In the genomic region with DNA sequence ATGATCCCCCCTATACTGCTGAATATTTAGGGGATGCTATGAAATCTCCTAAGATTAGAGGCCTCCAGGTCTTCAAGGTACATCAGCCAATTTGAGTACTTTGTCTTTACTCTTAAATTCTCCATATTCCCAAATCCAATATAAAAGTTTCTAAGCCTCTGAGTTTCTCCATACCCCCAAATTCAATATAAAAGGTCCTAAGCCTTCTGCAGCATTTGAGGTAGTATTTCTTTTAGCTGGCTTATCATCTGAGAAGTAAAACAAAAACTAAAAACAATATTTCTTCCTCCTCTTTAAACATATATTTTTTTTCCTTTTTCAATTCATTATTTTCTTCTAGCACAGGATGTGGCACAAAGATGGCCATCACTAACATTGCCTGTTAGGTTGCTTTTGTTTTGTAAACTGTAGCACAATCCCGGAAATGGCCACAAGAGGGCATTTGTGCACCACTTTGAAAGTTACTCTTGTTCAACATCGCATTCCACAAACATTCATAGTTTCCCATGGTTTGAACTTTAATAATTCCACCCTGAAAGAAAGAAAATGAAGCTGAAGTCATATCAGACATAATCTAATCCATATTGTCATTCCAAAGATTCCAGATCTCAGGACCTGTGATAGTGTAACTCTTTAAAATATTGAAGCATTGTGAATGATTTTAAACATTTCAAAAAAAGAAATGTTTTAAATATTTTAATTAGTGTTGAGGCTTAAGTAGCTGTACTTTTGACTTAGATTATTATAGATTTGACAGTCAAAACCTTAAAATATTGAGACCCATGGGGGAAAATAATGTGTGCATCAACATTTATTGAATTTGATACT, we compare ENCODE assay signal across 8 cellular contexts. TPM values are rescaled to one million over a fixed set of nuclear protein-coding genes. Genes with fewer than 3 reads are reported as not detected.
DNase-seq lines count a peak whose midpoint lies in the region; ATAC-seq, FAIRE-seq and TF ChIP-seq lines count a peak whose summit lies in the region.

No MANE protein-coding gene starts in this region.

- H3K4me2 ChIP-seq in H9 (ENCODE audit: insufficient read depth, insufficient read length, low read length) (no peak overlapping the region), H1 (ENCODE audit: insufficient read depth in 1 of 2, low read depth in 2 of 2, low read length in 2 of 2) (no peak overlapping the region)

- no peak overlapping the region for H3K4me3 Mint-ChIP-seq in activated T-cell treated with anti-CD3 and anti-CD28 coated beads, Interleukin-2, amount 50 U/mL, for 4 hours
- H3K4me3 Mint-ChIP-seq in H9 (no peak overlapping the region), WTC11 (no peak overlapping the region)
- H3K4me3 Mint-ChIP-seq in stimulated activated naive CD8-positive, alpha-beta T cell treated with anti-CD3 and anti-CD28 coated beads, Interleukin-15, amount 100 ng/mL, for 72 hours, result no peak overlapping the region

- no peaks in the 10 kb centered on the region for H3K23me2 ChIP-seq in H9 (ENCODE audit: insufficient read length, low read depth, low read length, poor library complexity, severe bottlenecking)
- no peaks in the 10 kb centered on the region for H3K23me2 ChIP-seq in H1 (ENCODE audit: low read depth, low read length)

- POLR2A ChIA-PET in WTC11 (lab: Charles Lee), result interaction anchor here (0.6 to 1.1 kb wide), 2 partner anchors 12 to 66 kb away, joined by 3 to 5 read pairs; no protein-coding TSS in a partner anchor
- POLR2A ChIA-PET in H1 (lab: Charles Lee; ENCODE audit: partially characterized antibody), result interaction anchor here (0.5 to 26.7 kb wide), 13 partner anchors 5 to 1920 kb away, joined by 3 to 730 read pairs (median 8); a partner anchor contains a TSS

- H3K9me3 Mint-ChIP-seq in activated T-cell treated with anti-CD3 and anti-CD28 coated beads, Interleukin-2, amount 50 U/mL, for 4 hours, result no peaks in the 10 kb centered on the region
- H3K9me3 Mint-ChIP-seq in H9 (no peaks in the 10 kb centered on the region; a peak in 1 of 5 replicates), WTC11 (no peaks in the 10 kb centered on the region)
- H3K9me3 Mint-ChIP-seq in stimulated activated naive CD8-positive, alpha-beta T cell treated with anti-CD3 and anti-CD28 coated beads, Interleukin-15, amount 100 ng/mL, for 72 hours, result no peaks in the 10 kb centered on the region

- H3K27ac Mint-ChIP-seq in H9, result peak overlapping the region in 1 of 3 experiments; percentile 28; a peak in 1 of 7 replicates
- H3K27ac Mint-ChIP-seq in WTC11, result peak overlapping the region; percentile 7; the same call in 1 of the 2 replicates
- H3K27ac Mint-ChIP-seq in stimulated activated naive CD8-positive, alpha-beta T cell treated with anti-CD3 and anti-CD28 coated beads, Interleukin-15, amount 100 ng/mL, for 72 hours, result no peak overlapping the region

- H2BK120ac ChIP-seq in H9 (ENCODE audit: low read depth, low read length, poor library complexity, severe bottlenecking) (no peak overlapping the region), H1 (replicated peaks; ENCODE audit: low read depth, low read length) (no peak overlapping the region)

- peaks cover 3% of the 10 kb centered on the region for H3K4me1 Mint-ChIP-seq in activated T-cell treated with anti-CD3 and anti-CD28 coated beads, Interleukin-2, amount 50 U/mL, for 4 hours (ENCODE audit: low read depth)
- peaks cover 29 to 58% of the 10 kb centered on the region in 2 experiments for H3K4me1 Mint-ChIP-seq in H9
- H3K4me1 Mint-ChIP-seq in WTC11, result peaks cover 83% of the 10 kb centered on the region
- H3K4me1 Mint-ChIP-seq in stimulated activated naive CD8-positive, alpha-beta T cell treated with anti-CD3 and anti-CD28 coated beads, Interleukin-15, amount 100 ng/mL, for 72 hours, result no peaks in the 10 kb centered on the region

- peak; percentile 85 to 86 for TF ChIP-seq RAD21 in H1 (IDR thresholded peaks at IDR 0.05 in 1 of 2, conservative IDR thresholded peaks at IDR 0.05 in 1 of 2; ENCODE audit: low read depth in 2 of 2, low read length in 2 of 2)

- CTCF ChIA-PET in WTC11 (lab: Charles Lee) (interaction anchor here (0.9 to 3.2 kb wide), 9 partner anchors 8 to 83 kb away, joined by 3 to 26 read pairs (median 4); no protein-coding TSS in a partner anchor), H1 (lab: Charles Lee; ENCODE audit: partially characterized antibody) (interaction anchor here (0.8 to 9.2 kb wide), 19 partner anchors 9 to 230 kb away, joined by 3 to 126 read pairs (median 4); a partner anchor contains a TSS)

- H3K79me1 ChIP-seq in H9 (ENCODE audit: insufficient read depth, low read depth, low read length, poor library complexity, severe bottlenecking), result no peaks in the 10 kb centered on the region
- no peaks in the 10 kb centered on the region for H3K79me1 ChIP-seq in H1 (ENCODE audit: low read depth, low read length)

- DNase-seq in activated T-cell treated with anti-CD3 and anti-CD28 coated beads for 24 hours (ENCODE audit: low read depth) (peak; percentile 18), H9 (peak; percentile 63), LNCaP clone FGC (ENCODE audit: low read depth) (peak; percentile 31), WTC11 (ENCODE audit: low spot score) (peak; percentile 77), H1 (ENCODE audit: low read depth in 1 of 2, low spot score in 2 of 2) (peak; percentile 50 to 76), mucosa of descending colon (peak in 2 of 3 donors; percentile 35 to 91)
- DNase-seq in activated T-cell treated with anti-CD3 and anti-CD28 coated beads, Interleukin-2, amount 50 U/mL, for 4 hours, result no peak
- DNase-seq in stimulated activated naive CD8-positive, alpha-beta T cell treated with anti-CD3 and anti-CD28 coated beads, Interleukin-15, amount 100 ng/mL, for 72 hours, result peak; percentile 15 to 17

- H2BK12ac ChIP-seq in H9 (ENCODE audit: insufficient read length, low read depth, low read length) (no peak overlapping the region), H1 (ENCODE audit: low read depth, low read length) (no peak overlapping the region)

- H3K9me3 ChIP-seq in H9 (ENCODE audit: control insufficient read depth, low read depth, low read length), result no peaks in the 10 kb centered on the region
- H3K9me3 ChIP-seq in H1 (ENCODE audit: insufficient read depth in 2 of 2, low read depth in 1 of 2, low read length in 1 of 2), result no peaks in the 10 kb centered on the region
- H3K9me3 ChIP-seq in mucosa of descending colon, result no peaks in the 10 kb centered on the region

- TF ChIP-seq EP300 in H1 (IDR thresholded peaks at IDR 0.05; ENCODE audit: borderline replicate concordance in 1 of 2, low read depth in 2 of 2, low read length in 2 of 2), result no peak

- no peaks in the 10 kb centered on the region for H4K20me1 ChIP-seq in H9 (ENCODE audit: control insufficient read depth, insufficient read depth, insufficient read length)
- no peaks in the 10 kb centered on the region for H4K20me1 ChIP-seq in H1 (replicated peaks in 1 of 2; ENCODE audit: control insufficient read depth in 1 of 2, insufficient read depth in 2 of 2, low read length in 2 of 2)

- no peak overlapping the region for H4K8ac ChIP-seq in H9 (replicated peaks; ENCODE audit: insufficient read length, low read depth, low read length)
- no peak overlapping the region for H4K8ac ChIP-seq in H1 (ENCODE audit: extremely low read depth, insufficient read depth, low read length)

- TF ChIP-seq CTCF in H9 (conservative IDR thresholded peaks at IDR 0.05), result peak; percentile 91
- peak; percentile 86 for TF ChIP-seq CTCF in LNCaP clone FGC (IDR thresholded peaks at IDR 0.05; ENCODE audit: control insufficient read depth, extremely low read depth, insufficient read depth)
- peak; percentile 84 for TF ChIP-seq CTCF in WTC11 (IDR thresholded peaks at IDR 0.05)
- TF ChIP-seq CTCF in H1 (IDR thresholded peaks at IDR 0.05; ENCODE audit: control extremely low read depth in 1 of 3, insufficient read depth in 1 of 3, low read depth in 1 of 3, low read length in 3 of 3), result peak in 2 of 3 experiments; percentile 61 to 83; a peak in 3 of 4 replicates
- peak; percentile 75 for TF ChIP-seq CTCF in mucosa of descending colon (IDR thresholded peaks at IDR 0.05)

- no peak overlapping the region for H3T11ph ChIP-seq in H9 (ENCODE audit: low read length)

- FAIRE-seq in H1 (lab: Jason Lieb, UNC), result peak; percentile 99

- H3K36me3 ChIP-seq in H1 (ENCODE audit: control insufficient read depth in 2 of 4, insufficient read depth in 4 of 4, low read length in 3 of 4) (peaks cover 0 to 15% (median under 1%) of the 10 kb centered on the region in 4 experiments; a peak in 2 of 8 replicates), mucosa of descending colon (ENCODE audit: low read depth) (no peaks in the 10 kb centered on the region)

- H3K56ac ChIP-seq in H9 (ENCODE audit: insufficient read length, low read depth, low read length), result no peak overlapping the region
- H3K56ac ChIP-seq in H1 (replicated peaks; ENCODE audit: insufficient read length, low read depth, low read length), result no peak overlapping the region

- no peak overlapping the region for H2AK5ac ChIP-seq in H9 (ENCODE audit: insufficient read length, low read length)
- no peak overlapping the region for H2AK5ac ChIP-seq in H1 (ENCODE audit: low read depth, low read length)

- peaks cover 12% of the 10 kb centered on the region for H3K27me3 Mint-ChIP-seq in activated T-cell treated with anti-CD3 and anti-CD28 coated beads, Interleukin-2, amount 50 U/mL, for 4 hours (ENCODE audit: low read depth)
- H3K27me3 Mint-ChIP-seq in H9 (ENCODE audit: low read depth) (no peaks in the 10 kb centered on the region), WTC11 (ENCODE audit: low read depth) (no peaks in the 10 kb centered on the region)
- peaks cover 6% of the 10 kb centered on the region for H3K27me3 Mint-ChIP-seq in stimulated activated naive CD8-positive, alpha-beta T cell treated with anti-CD3 and anti-CD28 coated beads, Interleukin-15, amount 100 ng/mL, for 72 hours

- H2AFZ ChIP-seq in H9 (ENCODE audit: low read length) (no peak overlapping the region), H1 (ENCODE audit: low read length) (no peak overlapping the region)

- H2BK5ac ChIP-seq in H9 (ENCODE audit: insufficient read length, low read length), result no peak overlapping the region
- H2BK5ac ChIP-seq in H1 (ENCODE audit: low read depth, low read length), result no peak overlapping the region

- H3K9ac ChIP-seq in H9 (ENCODE audit: extremely low read depth, insufficient read length, low read length) (no peak overlapping the region), H1 (replicated peaks in 1 of 4; ENCODE audit: extremely low read depth in 1 of 4, low read depth in 3 of 4, low read length in 3 of 4) (no peak overlapping the region)

- no peak overlapping the region for H3K27ac ChIP-seq in H9 (ENCODE audit: insufficient read length, low read depth, low read length)
- H3K27ac ChIP-seq in H1 (ENCODE audit: low read depth, low read length), result no peak overlapping the region

- no peak overlapping the region for H3K18ac ChIP-seq in H9 (ENCODE audit: insufficient read length, low read depth, low read length)
- no peak overlapping the region for H3K18ac ChIP-seq in H1 (ENCODE audit: extremely low read depth, low read length)

- H3K4ac ChIP-seq in H9 (ENCODE audit: low read depth, low read length), result no peak overlapping the region
- H3K4ac ChIP-seq in H1 (replicated peaks; ENCODE audit: insufficient read length, low read depth, low read length), result no peak overlapping the region

- H3K4me3 ChIP-seq in LNCaP clone FGC (ENCODE audit: low read depth, low read length) (no peak overlapping the region), H1 (ENCODE audit: extremely low read depth in 1 of 4, insufficient read depth in 2 of 4, low read depth in 3 of 4, low read length in 4 of 4) (no peak overlapping the region), mucosa of descending colon (no peak overlapping the region)

- no peak for ATAC-seq in activated T-cell treated with anti-CD3 and anti-CD28 coated beads, Interleukin-2, amount 50 U/mL, for 4 hours
- ATAC-seq in WTC11 (no peak), mucosa of descending colon (peak; percentile 75)
- peak; percentile 50 for ATAC-seq in stimulated activated naive CD8-positive, alpha-beta T cell treated with anti-CD3 and anti-CD28 coated beads, Interleukin-15, amount 100 ng/mL, for 72 hours

- H3K4me1 ChIP-seq in H9 (ENCODE audit: insufficient read depth, low read length), result peaks cover 5% of the 10 kb centered on the region; the same call in 1 of the 2 replicates
- peaks cover 2 to 16% (median 13%) of the 10 kb centered on the region in 4 experiments; a peak in 5 of 7 replicates for H3K4me1 ChIP-seq in H1 (replicated peaks in 1 of 4; ENCODE audit: control insufficient read depth in 3 of 4, insufficient read depth in 4 of 4, low read length in 3 of 4)
- peaks cover 9% of the 10 kb centered on the region for H3K4me1 ChIP-seq in mucosa of descending colon (ENCODE audit: low read depth)

- WGBS in H9 (ENCODE audit: extremely low coverage, insufficient read length, low lambda C conversion rate), result no CpG with 5 or more reads among the region's 2 CpGs
- WGBS in H1 (ENCODE audit: extremely low coverage in 1 of 2, insufficient coverage in 1 of 2, insufficient read length in 1 of 2, insufficient replicate concordance in 2 of 2, low coverage in 1 of 2, low lambda C conversion rate in 2 of 2, missing lambda C conversion rate in 1 of 2), 2 experiments, result 7% methylated on average over 2 of the region's 2 CpGs; no CpG with 5 or more reads in 1 of the 2 experiments

- no peaks in the 10 kb centered on the region for H3K36me3 Mint-ChIP-seq in activated T-cell treated with anti-CD3 and anti-CD28 coated beads, Interleukin-2, amount 50 U/mL, for 4 hours (ENCODE audit: insufficient read depth)
- H3K36me3 Mint-ChIP-seq in H9 (ENCODE audit: insufficient read depth in 1 of 3, low read depth in 3 of 3) (peaks cover 0 to 12% (median 6%) of the 10 kb centered on the region in 3 experiments; a peak in 5 of 7 replicates), WTC11 (no peaks in the 10 kb centered on the region)

- H4K91ac ChIP-seq in H9 (ENCODE audit: insufficient read length, low read depth, low read length), result no peak overlapping the region
- H4K91ac ChIP-seq in H1 (replicated peaks; ENCODE audit: insufficient read length, low read length), result no peak overlapping the region

- no peak overlapping the region for H2BK15ac ChIP-seq in H9 (ENCODE audit: low read depth, low read length)
- H2BK15ac ChIP-seq in H1 (ENCODE audit: low read length), result no peak overlapping the region

- H3K23ac ChIP-seq in H9 (ENCODE audit: insufficient read length, low read depth, low read length) (no peak overlapping the region), H1 (ENCODE audit: insufficient read length) (no peak overlapping the region)

- H3K27me3 ChIP-seq in H9 (ENCODE audit: insufficient read depth, low read length), result no peaks in the 10 kb centered on the region
- H3K27me3 ChIP-seq in H1 (replicated peaks in 1 of 4; ENCODE audit: control insufficient read depth in 3 of 4, extremely low read depth in 1 of 4, insufficient read depth in 3 of 4, low read length in 3 of 4), result no peaks in the 10 kb centered on the region

- intact Hi-C loops in mucosa of descending colon (cut with DNase I, micrococcal nuclease), result no loop called here

- no peak overlapping the region for H3K14ac ChIP-seq in H9 (ENCODE audit: insufficient read depth, low read length)
- H3K14ac ChIP-seq in H1 (ENCODE audit: insufficient read length), result no peak overlapping the region

- no peak overlapping the region for H4K5ac ChIP-seq in H9 (ENCODE audit: insufficient read length, low read depth, low read length)
- H4K5ac ChIP-seq in H1 (ENCODE audit: insufficient read length, low read depth, low read length), result peak overlapping the region; percentile 18

- no peaks in the 10 kb centered on the region for H3K79me2 ChIP-seq in H9 (ENCODE audit: insufficient read depth, low read length)
- peaks cover 0 to 12% of the 10 kb centered on the region in 2 experiments; a peak in 2 of 4 replicates for H3K79me2 ChIP-seq in H1 (ENCODE audit: control insufficient read depth in 1 of 2, insufficient read depth in 2 of 2, low read length in 2 of 2)

- no peak overlapping the region for H2BK20ac ChIP-seq in H9 (ENCODE audit: low read depth, low read length, poor library complexity, severe bottlenecking)
- no peak overlapping the region for H2BK20ac ChIP-seq in H1 (ENCODE audit: low read length)

- no peak; a peak in 1 of 3 replicates for TF ChIP-seq POLR2A in H1 (IDR thresholded peaks at IDR 0.05; ENCODE audit: control extremely low read depth in 1 of 2, low read depth in 2 of 2, low read length in 2 of 2)

RNA-seq across cellular contexts. Expression of a gene that starts 21.0 kb away (rescaled TPM):
- under 1 TPM in 1 of 3 donors, not detected in 2; 0.90 TPM for total RNA-seq in activated T-cell treated with anti-CD3 and anti-CD28 coated beads, Interleukin-2, amount 50 U/mL, for 4 hours
- 62.5 and 66.0 TPM in 2 replicates for total RNA-seq in H9 (2021)
- 57.3 to 79.1 TPM (median 66.0 TPM) in 3 replicates for total RNA-seq in WTC11 (2021)
- 63.6 and 74.3 TPM in 2 replicates for total RNA-seq in H1 (2021; fragmentation: NEBNext Ultra II Directional; extraction: Animal tissue kit (Norgen Biotek cat#: 25700))
- 36.7 and 47.1 TPM in 2 replicates for polyA plus RNA-seq in H1 (2011; rRNA removed)
- 56.0 TPM for polyA plus RNA-seq in H1 (2011; cell fraction: cytosol; rRNA removed)
- polyA plus RNA-seq in H1 (2011; cell fraction: nucleus; rRNA removed), result 22.8 TPM
- polyA plus RNA-seq in H1 (2012, experiment 1 of 2), result 75.7 to 101 TPM (median 95.3 TPM) in 4 replicates
- 37.2 TPM for polyA plus RNA-seq in H1 (2012, experiment 2 of 2)
- polyA plus RNA-seq in H1 (2013, experiment 1 of 2), result 86.6 TPM
- polyA plus RNA-seq in H1 (2013, experiment 2 of 2), result 94.7 TPM
- polyA minus RNA-seq in H1 (2011; rRNA and poly(A)+ RNA removed), result 6.8 and 8.4 TPM in 2 replicates
- 9.7 TPM for polyA minus RNA-seq in H1 (2011; cell fraction: cytosol; rRNA and poly(A)+ RNA removed)
- polyA minus RNA-seq in H1 (2011; cell fraction: nucleus; rRNA and poly(A)+ RNA removed), result 18.5 TPM
- total RNA-seq in mucosa of descending colon, result not detected

RNA-seq across cellular contexts. Expression of a gene that starts 26.0 kb away (rescaled TPM):
- 1 to 10 TPM; 1.5 to 4.7 (median 2.0) TPM for total RNA-seq in activated T-cell treated with anti-CD3 and anti-CD28 coated beads, Interleukin-2, amount 50 U/mL, for 4 hours
- 2.0 and 3.1 TPM in 2 replicates for total RNA-seq in H9 (2021)
- 5.4 to 10.6 TPM (median 5.5 TPM) in 3 replicates for total RNA-seq in WTC11 (2021)
- total RNA-seq in H1 (2021; fragmentation: NEBNext Ultra II Directional; extraction: Animal tissue kit (Norgen Biotek cat#: 25700)), result 0.48 TPM in 1 of 2 replicates, not detected in the other
- 1.3 TPM in 2 replicates for polyA plus RNA-seq in H1 (2011; rRNA removed)
- polyA plus RNA-seq in H1 (2011; cell fraction: cytosol; rRNA removed), result 1.7 TPM
- 3.9 TPM for polyA plus RNA-seq in H1 (2011; cell fraction: nucleus; rRNA removed)
- 0.67 to 2.4 TPM (median 1.6 TPM) in 4 replicates for polyA plus RNA-seq in H1 (2012, experiment 1 of 2)
- polyA plus RNA-seq in H1 (2012, experiment 2 of 2), result not detected
- polyA plus RNA-seq in H1 (2013, experiment 1 of 2), result 4.6 TPM
- 5.7 TPM for polyA plus RNA-seq in H1 (2013, experiment 2 of 2)
- polyA minus RNA-seq in H1 (2011; rRNA and poly(A)+ RNA removed), result 0.50 and 0.73 TPM in 2 replicates
- polyA minus RNA-seq in H1 (2011; cell fraction: cytosol; rRNA and poly(A)+ RNA removed), result not detected
- polyA minus RNA-seq in H1 (2011; cell fraction: nucleus; rRNA and poly(A)+ RNA removed), result 1.9 TPM
- total RNA-seq in mucosa of descending colon, result 1,000 to 10,000 TPM in 1 of 3 donors, 100 to 1,000 TPM in 2; 254 to 1,081 (median 273) TPM

RNA-seq across cellular contexts. Expression of a gene that starts 48.8 kb away (rescaled TPM):
- not detected for total RNA-seq in activated T-cell treated with anti-CD3 and anti-CD28 coated beads, Interleukin-2, amount 50 U/mL, for 4 hours
- total RNA-seq in H9 (2021) (not detected in 2 replicates), WTC11 (2021) (not detected in 3 replicates), mucosa of descending colon (not detected)
- total RNA-seq in H1 (2021; fragmentation: NEBNext Ultra II Directional; extraction: Animal tissue kit (Norgen Biotek cat#: 25700)), result not detected in 2 replicates
- polyA plus RNA-seq in H1 (2011; rRNA removed), result not detected in 2 replicates
- not detected for polyA plus RNA-seq in H1 (2011; cell fraction: cytosol; rRNA removed)
- polyA plus RNA-seq in H1 (2011; cell fraction: nucleus; rRNA removed), result not detected
- polyA plus RNA-seq in H1 (2012, experiment 1 of 2), result 0.60 to 2.5 TPM (median 0.88 TPM) in 4 replicates
- not detected for polyA plus RNA-seq in H1 (2012, experiment 2 of 2)
- not detected for polyA plus RNA-seq in H1 (2013, experiment 1 of 2)
- not detected for polyA plus RNA-seq in H1 (2013, experiment 2 of 2)
- polyA minus RNA-seq in H1 (2011; rRNA and poly(A)+ RNA removed), result not detected in 2 replicates
- not detected for polyA minus RNA-seq in H1 (2011; cell fraction: cytosol; rRNA and poly(A)+ RNA removed)
- polyA minus RNA-seq in H1 (2011; cell fraction: nucleus; rRNA and poly(A)+ RNA removed), result not detected

Comparison
In these comparisons a context has a peak if more than half of its experiments do, and no peak if none do; other contexts are left out.
1. ATAC-seq: peak in mucosa of descending colon (single experiment) and stimulated activated naive CD8-positive, alpha-beta T cell treated with anti-CD3 and anti-CD28 coated beads, Interleukin-15, amount 100 ng/mL, for 72 hours (single experiment); none in activated T-cell treated with anti-CD3 and anti-CD28 coated beads, Interleukin-2, amount 50 U/mL, for 4 hours (0 of 2) and WTC11 (single experiment).
2. RNA of a gene that starts 21.0 kb away (total RNA-seq): 57.3 to 79.1 TPM in WTC11, 62.5 to 66.0 TPM in H9 and 63.6 to 74.3 TPM in H1; 0.90 TPM in activated T-cell treated with anti-CD3 and anti-CD28 coated beads, Interleukin-2, amount 50 U/mL, for 4 hours and not detected in mucosa of descending colon; every median in the first group is over 10 times any median in the second.
3. RNA of a gene that starts 26.0 kb away (total RNA-seq): 254 to 1,081 TPM in mucosa of descending colon; 5.4 to 10.6 TPM in WTC11, 2.0 to 3.1 TPM in H9, 1.5 to 4.7 TPM in activated T-cell treated with anti-CD3 and anti-CD28 coated beads, Interleukin-2, amount 50 U/mL, for 4 hours and 0.48 TPM in H1; every median in the first group is over 10 times any median in the second.
4. Peak in every context shown above with its lines, with median percentiles within 50 percentile points of each other: CTCF ChIP-seq.